9 cellular contexts compared by ENCODE assay signal in the genomic region with DNA sequence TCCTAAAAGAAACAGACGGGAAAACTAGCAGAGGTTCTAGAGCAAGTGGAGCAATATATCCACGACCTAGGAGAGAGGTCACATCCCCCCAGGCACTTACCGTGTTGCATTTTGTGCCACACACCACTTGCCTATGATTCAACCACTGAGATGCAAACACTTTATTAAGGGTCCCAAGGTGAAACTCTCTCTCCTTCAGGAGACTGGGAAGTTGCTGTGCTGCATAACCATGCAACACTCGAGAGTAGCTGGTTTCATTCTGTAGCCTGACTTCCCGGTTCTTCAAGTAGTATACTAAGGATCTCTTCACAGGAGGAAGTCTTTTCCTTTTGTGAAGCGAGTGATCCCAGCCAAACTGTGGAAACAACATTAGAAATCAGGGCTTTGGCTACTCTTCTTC. TPM values are rescaled to one million over a fixed set of nuclear protein-coding genes. Genes with fewer than 3 reads are reported as not detected.
DNase-seq lines count a peak whose midpoint lies in the region; ATAC-seq and TF ChIP-seq lines count a peak whose summit lies in the region.
"Had no signal": no experiment of that assay in that cellular context is flagged by ENCODE, and none has a peak within 500 bp of the region (broad histone marks: within the 10 kb centered on the region; RNA-seq: fewer than 3 reads in every experiment).

No MANE protein-coding gene starts in this region.

- no peaks in the 10 kb centered on the region for H3K36me3 ChIP-seq in transverse colon

- peak overlapping the region; percentile 99 for H3K4me3 Mint-ChIP-seq in activated naive CD4-positive, alpha-beta T cell treated with anti-CD3 and anti-CD28 coated beads, Interleukin-2, amount 50 U/mL, for 24 hours
- peak overlapping the region; percentile 98 for H3K4me3 Mint-ChIP-seq in activated T-helper 2 cell treated with anti-CD3 and anti-CD28 coated beads, Interferon-gamma antibody, Interleukin-2, Interleukin-4, amounts not matched to agents 10 μg/mL and 5 μg/mL and 100 μg/mL, durations not matched to agents 14 hours and 24 hours and 36 hours (ENCODE audit: low read depth)

- in situ Hi-C loops in transverse colon (cut with MboI; ENCODE audit: low pct_ligation_motif_present in 1 of 4, low pct_unique_long_range_greater_than_20kb in 1 of 4, low sequenced_read_pairs in 3 of 4), result no loop called here

- intact Hi-C loops in activated T-helper 2 cell treated with anti-CD3 and anti-CD28 coated beads, Interferon-gamma antibody, Interleukin-2, Interleukin-4, amounts not matched to agents 10 μg/mL and 5 μg/mL and 100 μg/mL, durations not matched to agents 14 hours and 24 hours and 36 hours (cut with micrococcal nuclease), result no loop called here
- intact Hi-C loops in left colon (cut with DNase I, micrococcal nuclease) (no loop called here), transverse colon (cut with DNase I; ENCODE audit: low total_unique reads) (loop anchor here (5.0 kb wide), 1 partner anchor 257 kb away; no protein-coding TSS in a partner anchor)

- no peak for TF ChIP-seq EP300 in transverse colon (IDR thresholded peaks at IDR 0.05; ENCODE audit: low read depth)

- ATAC-seq in left colon, result peak; percentile 39
- ATAC-seq: activated CD4-positive, CD25-positive, alpha-beta regulatory T cell treated with anti-CD3 and anti-CD28 coated beads, Interleukin-2, amount 50 U/mL, for 24 hours had no signal

- DNase-seq in activated naive CD4-positive, alpha-beta T cell (lab: John Stamatoyannopoulos, UW), result no peak
- no peak for DNase-seq in activated T-helper 2 cell treated with anti-CD3 and anti-CD28 coated beads, Interferon-gamma antibody, Interleukin-2, Interleukin-4, amounts not matched to agents 10 μg/mL and 5 μg/mL and 100 μg/mL, durations not matched to agents 14 hours and 24 hours and 36 hours (ENCODE audit: low spot score)
- no peak for DNase-seq in left colon
- DNase-seq in transverse colon, result no peak
- DNase-seq in DMS153 (lab: John Stamatoyannopoulos, UW), result no peak
- no peak for DNase-seq in NCI-H1048 (lab: John Stamatoyannopoulos, UW)
- no peak for DNase-seq in NCI-H2171 (lab: John Stamatoyannopoulos, UW)

- WGBS in transverse colon (ENCODE audit: low coverage in 1 of 2), 2 donors, result 24 to 53% methylated on average over 3 to 6 of the region's 6 CpGs

- H3K27ac ChIP-seq in transverse colon, result peak overlapping the region; percentile 90 to 97 (median 94)

- H3K4me1 Mint-ChIP-seq in activated naive CD4-positive, alpha-beta T cell treated with anti-CD3 and anti-CD28 coated beads, Interleukin-2, amount 50 U/mL, for 24 hours, result peaks cover 58% of the 10 kb centered on the region
- peaks cover 40% of the 10 kb centered on the region for H3K4me1 Mint-ChIP-seq in activated T-helper 2 cell treated with anti-CD3 and anti-CD28 coated beads, Interferon-gamma antibody, Interleukin-2, Interleukin-4, amounts not matched to agents 10 μg/mL and 5 μg/mL and 100 μg/mL, durations not matched to agents 14 hours and 24 hours and 36 hours (ENCODE audit: low read depth)

- H3K27ac Mint-ChIP-seq in activated naive CD4-positive, alpha-beta T cell treated with anti-CD3 and anti-CD28 coated beads, Interleukin-2, amount 50 U/mL, for 24 hours, result peak overlapping the region; percentile 99
- peak overlapping the region; percentile 98 for H3K27ac Mint-ChIP-seq in activated T-helper 2 cell treated with anti-CD3 and anti-CD28 coated beads, Interferon-gamma antibody, Interleukin-2, Interleukin-4, amounts not matched to agents 10 μg/mL and 5 μg/mL and 100 μg/mL, durations not matched to agents 14 hours and 24 hours and 36 hours

- no peaks in the 10 kb centered on the region for H3K9me3 ChIP-seq in transverse colon

- no peaks in the 10 kb centered on the region for H3K9me3 Mint-ChIP-seq in activated naive CD4-positive, alpha-beta T cell treated with anti-CD3 and anti-CD28 coated beads, Interleukin-2, amount 50 U/mL, for 24 hours
- no peaks in the 10 kb centered on the region for H3K9me3 Mint-ChIP-seq in activated T-helper 2 cell treated with anti-CD3 and anti-CD28 coated beads, Interferon-gamma antibody, Interleukin-2, Interleukin-4, amounts not matched to agents 10 μg/mL and 5 μg/mL and 100 μg/mL, durations not matched to agents 14 hours and 24 hours and 36 hours

- H3K27me3 Mint-ChIP-seq in activated naive CD4-positive, alpha-beta T cell treated with anti-CD3 and anti-CD28 coated beads, Interleukin-2, amount 50 U/mL, for 24 hours, result no peaks in the 10 kb centered on the region
- H3K27me3 Mint-ChIP-seq in activated T-helper 2 cell treated with anti-CD3 and anti-CD28 coated beads, Interferon-gamma antibody, Interleukin-2, Interleukin-4, amounts not matched to agents 10 μg/mL and 5 μg/mL and 100 μg/mL, durations not matched to agents 14 hours and 24 hours and 36 hours (ENCODE audit: low read depth), result no peaks in the 10 kb centered on the region

- no peaks in the 10 kb centered on the region for H3K27me3 ChIP-seq in transverse colon

- peaks cover 13% of the 10 kb centered on the region for H3K36me3 Mint-ChIP-seq in activated naive CD4-positive, alpha-beta T cell treated with anti-CD3 and anti-CD28 coated beads, Interleukin-2, amount 50 U/mL, for 24 hours
- peaks cover 40% of the 10 kb centered on the region for H3K36me3 Mint-ChIP-seq in activated T-helper 2 cell treated with anti-CD3 and anti-CD28 coated beads, Interferon-gamma antibody, Interleukin-2, Interleukin-4, amounts not matched to agents 10 μg/mL and 5 μg/mL and 100 μg/mL, durations not matched to agents 14 hours and 24 hours and 36 hours (ENCODE audit: low read depth)

- no peak for TF ChIP-seq POLR2A in transverse colon (IDR thresholded peaks at IDR 0.05)

- peaks cover 12 to 38% (median 18%) of the 10 kb centered on the region in 4 donors for H3K4me1 ChIP-seq in transverse colon

- TF ChIP-seq CTCF in transverse colon (IDR thresholded peaks at IDR 0.05), result no peak

- H3K4me3 ChIP-seq in transverse colon, result peak overlapping the region in 3 of 4 donors; percentile 60 to 88 (median 88)

RNA-seq across cellular contexts. Expression of a gene that starts 1.6 kb away (rescaled TPM):
- total RNA-seq in activated T-helper 2 cell treated with anti-CD3 and anti-CD28 coated beads, Interferon-gamma antibody, Interleukin-2, Interleukin-4, amounts not matched to agents 10 μg/mL and 5 μg/mL and 100 μg/mL, durations not matched to agents 14 hours and 24 hours and 36 hours, result 42.8 and 43.5 TPM in 2 replicates
- 10 to 100 TPM; 36.9 to 40.8 TPM for total RNA-seq in left colon
- total RNA-seq in transverse colon, result 10 to 100 TPM; 22.1 to 29.7 (median 26.3) TPM

RNA-seq across cellular contexts. Expression of a gene that starts 53.9 kb away (rescaled TPM):
- 33.6 and 33.7 TPM in 2 replicates for total RNA-seq in activated T-helper 2 cell treated with anti-CD3 and anti-CD28 coated beads, Interferon-gamma antibody, Interleukin-2, Interleukin-4, amounts not matched to agents 10 μg/mL and 5 μg/mL and 100 μg/mL, durations not matched to agents 14 hours and 24 hours and 36 hours
- 10 to 100 TPM; 34.3 to 43.3 TPM for total RNA-seq in left colon
- total RNA-seq in transverse colon, result 10 to 100 TPM; 13.5 to 37.8 (median 31.7) TPM
